ENCODE assay signal across 12 cellular contexts in genomic region chr16:2846511-2847310, GRCh38.
DNase-seq lines count a peak whose midpoint lies in the region; ATAC-seq and TF ChIP-seq lines count a peak whose summit lies in the region.
"Had no signal": no experiment of that assay in that cellular context is flagged by ENCODE, and none has a peak within 500 bp of the region (broad histone marks: within the 10 kb centered on the region; RNA-seq: fewer than 3 reads in every experiment).

No MANE protein-coding gene starts in this region.

- peak; percentile 73 for ATAC-seq in activated naive CD8-positive, alpha-beta T cell treated with anti-CD3 and anti-CD28 coated beads, Interleukin-2, amount 50 U/mL, for 24 hours

- TF ChIP-seq CTCF in GM10266 (IDR thresholded peaks at IDR 0.05; ENCODE audit: control insufficient read depth, insufficient read depth, low read depth, missing control alignments): no peak

- H3K4me1 Mint-ChIP-seq in activated naive CD8-positive, alpha-beta T cell treated with anti-CD3 and anti-CD28 coated beads, Interleukin-2, amount 50 U/mL, for 24 hours: peaks cover 31% of the 10 kb centered on the region

- peak overlapping the region; percentile 24 for H3K27ac Mint-ChIP-seq in activated naive CD8-positive, alpha-beta T cell treated with anti-CD3 and anti-CD28 coated beads, Interleukin-2, amount 50 U/mL, for 24 hours

- H3K27me3 Mint-ChIP-seq in activated naive CD8-positive, alpha-beta T cell treated with anti-CD3 and anti-CD28 coated beads, Interleukin-2, amount 50 U/mL, for 24 hours: peaks cover 5% of the 10 kb centered on the region

- peaks cover 3% of the 10 kb centered on the region for H3K9me3 Mint-ChIP-seq in activated naive CD8-positive, alpha-beta T cell treated with anti-CD3 and anti-CD28 coated beads, Interleukin-2, amount 50 U/mL, for 24 hours

- H3K4me3 Mint-ChIP-seq in activated naive CD8-positive, alpha-beta T cell treated with anti-CD3 and anti-CD28 coated beads, Interleukin-2, amount 50 U/mL, for 24 hours: no peak overlapping the region
- H3K4me3 Mint-ChIP-seq: CD14-positive monocyte had no signal

- H3K36me3 Mint-ChIP-seq in activated naive CD8-positive, alpha-beta T cell treated with anti-CD3 and anti-CD28 coated beads, Interleukin-2, amount 50 U/mL, for 24 hours (ENCODE audit: low read depth): no peaks in the 10 kb centered on the region
- H3K36me3 Mint-ChIP-seq: CD14-positive monocyte had no signal

- DNase-seq in AG08395 (ENCODE audit: low spot score) (peak; percentile 59), HCEC 1CT (peak; percentile 85), iris pigment epithelial cell (ENCODE audit: low read depth) (peak; percentile 54), GM10266 (ENCODE audit: extremely low spot score) (no peak), anterior cingulate cortex (lab: John Stamatoyannopoulos, UW) (no peak), hepatic stellate cell (ENCODE audit: low spot score) (no peak), UCSD-AML1 (lab: John Stamatoyannopoulos, UW; ENCODE audit: unreplicated experiment) (no peak)
- no peak for DNase-seq in activated naive CD8-positive, alpha-beta T cell treated with anti-CD3 and anti-CD28 coated beads, Interleukin-2, amount 50 U/mL, for 24 hours
- DNase-seq: NCI-H82; stimulated activated CD8-positive, alpha-beta memory T cell treated with anti-CD3 and anti-CD28 coated beads, Interleukin-4, amount 100 ng/mL, for 48 hours; T-helper 9 cell had no signal

Comparison
In these comparisons a context has a peak if more than half of its experiments do, and no peak if none do; other contexts are left out.
1. DNase-seq: peak in AG08395 (single experiment), HCEC 1CT (single experiment) and iris pigment epithelial cell (single experiment); none in activated naive CD8-positive, alpha-beta T cell treated with anti-CD3 and anti-CD28 coated beads, Interleukin-2, amount 50 U/mL, for 24 hours (single experiment), GM10266 (single experiment), anterior cingulate cortex (0 of 58), hepatic stellate cell (single experiment) and UCSD-AML1 (single experiment).